1 cellular context compared by ENCODE assay signal in the genomic region with DNA sequence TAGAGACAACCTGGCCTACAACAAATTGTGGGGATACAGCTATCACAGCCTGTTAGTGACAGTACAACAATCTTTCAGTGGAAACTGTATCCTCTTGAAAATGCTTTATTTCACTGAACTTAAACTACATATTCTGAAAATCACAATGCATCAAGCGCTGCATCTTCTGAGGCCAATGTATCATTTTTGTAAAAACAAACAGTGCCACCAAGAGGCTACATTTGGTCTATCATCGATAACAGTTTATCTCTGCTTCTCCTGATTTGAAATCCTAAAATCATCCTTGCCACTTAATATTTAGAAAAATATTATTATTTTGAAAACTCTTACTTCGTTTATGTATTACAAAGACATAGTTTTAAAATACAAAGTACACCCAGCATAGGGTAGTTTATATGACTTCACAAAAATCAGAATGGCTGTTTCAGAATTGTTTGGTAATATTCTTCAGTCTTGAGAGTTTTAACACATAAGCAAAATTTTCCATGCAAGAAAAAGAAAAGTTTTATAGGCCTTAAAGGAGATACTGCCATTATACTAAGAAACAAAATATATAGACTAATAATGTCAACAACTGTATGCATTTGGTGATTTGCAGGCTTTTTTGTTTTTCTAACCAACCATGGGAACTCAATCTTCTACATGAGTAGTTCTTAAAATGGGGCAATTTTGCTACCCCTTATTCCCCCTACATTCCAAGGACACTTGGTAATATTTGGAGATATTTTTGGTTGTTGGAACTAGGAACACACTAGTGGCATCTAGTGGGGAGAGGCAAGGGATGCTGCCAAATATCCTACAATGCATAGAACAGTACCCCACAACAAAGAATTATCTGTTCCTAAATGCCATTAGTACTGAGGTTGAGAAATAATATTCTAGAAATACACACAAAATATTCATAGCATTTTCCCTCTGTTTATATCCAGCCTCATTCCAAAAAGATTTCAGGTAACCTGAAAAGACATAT.
TF ChIP-seq lines count a peak whose summit lies in the region.

No MANE protein-coding gene starts in this region.

TF ChIP-seq in GM12878, 131 proteins besides CTCF, POLR2A, EP300 and RAD21 (continued from another document):
- TF ChIP-seq ZBTB40 (IDR thresholded peaks at IDR 0.05; ENCODE audit: borderline replicate concordance) (no peak), CBX5 (IDR thresholded peaks at IDR 0.05; ENCODE audit: low read depth) (no peak), E4F1 (IDR thresholded peaks at IDR 0.05; ENCODE audit: borderline replicate concordance, partially characterized antibody) (no peak), RELA (IDR thresholded peaks at IDR 0.05; ENCODE audit: borderline replicate concordance, partially characterized antibody) (no peak), EZH2 (IDR thresholded peaks at IDR 0.05; ENCODE audit: borderline replicate concordance, control insufficient read depth, low read depth, low read length) (no peak), HDAC2 (IDR thresholded peaks at IDR 0.05) (no peak), MEF2A (IDR thresholded peaks at IDR 0.05; ENCODE audit: insufficient read depth, low read depth, low read length) (no peak), TBL1XR1 (IDR thresholded peaks at IDR 0.05; ENCODE audit: low read depth, low read length) (no peak), SIN3A (IDR thresholded peaks at IDR 0.05; ENCODE audit: low read depth, low read length) (no peak)
- TF ChIP-seq, protein P1, sequence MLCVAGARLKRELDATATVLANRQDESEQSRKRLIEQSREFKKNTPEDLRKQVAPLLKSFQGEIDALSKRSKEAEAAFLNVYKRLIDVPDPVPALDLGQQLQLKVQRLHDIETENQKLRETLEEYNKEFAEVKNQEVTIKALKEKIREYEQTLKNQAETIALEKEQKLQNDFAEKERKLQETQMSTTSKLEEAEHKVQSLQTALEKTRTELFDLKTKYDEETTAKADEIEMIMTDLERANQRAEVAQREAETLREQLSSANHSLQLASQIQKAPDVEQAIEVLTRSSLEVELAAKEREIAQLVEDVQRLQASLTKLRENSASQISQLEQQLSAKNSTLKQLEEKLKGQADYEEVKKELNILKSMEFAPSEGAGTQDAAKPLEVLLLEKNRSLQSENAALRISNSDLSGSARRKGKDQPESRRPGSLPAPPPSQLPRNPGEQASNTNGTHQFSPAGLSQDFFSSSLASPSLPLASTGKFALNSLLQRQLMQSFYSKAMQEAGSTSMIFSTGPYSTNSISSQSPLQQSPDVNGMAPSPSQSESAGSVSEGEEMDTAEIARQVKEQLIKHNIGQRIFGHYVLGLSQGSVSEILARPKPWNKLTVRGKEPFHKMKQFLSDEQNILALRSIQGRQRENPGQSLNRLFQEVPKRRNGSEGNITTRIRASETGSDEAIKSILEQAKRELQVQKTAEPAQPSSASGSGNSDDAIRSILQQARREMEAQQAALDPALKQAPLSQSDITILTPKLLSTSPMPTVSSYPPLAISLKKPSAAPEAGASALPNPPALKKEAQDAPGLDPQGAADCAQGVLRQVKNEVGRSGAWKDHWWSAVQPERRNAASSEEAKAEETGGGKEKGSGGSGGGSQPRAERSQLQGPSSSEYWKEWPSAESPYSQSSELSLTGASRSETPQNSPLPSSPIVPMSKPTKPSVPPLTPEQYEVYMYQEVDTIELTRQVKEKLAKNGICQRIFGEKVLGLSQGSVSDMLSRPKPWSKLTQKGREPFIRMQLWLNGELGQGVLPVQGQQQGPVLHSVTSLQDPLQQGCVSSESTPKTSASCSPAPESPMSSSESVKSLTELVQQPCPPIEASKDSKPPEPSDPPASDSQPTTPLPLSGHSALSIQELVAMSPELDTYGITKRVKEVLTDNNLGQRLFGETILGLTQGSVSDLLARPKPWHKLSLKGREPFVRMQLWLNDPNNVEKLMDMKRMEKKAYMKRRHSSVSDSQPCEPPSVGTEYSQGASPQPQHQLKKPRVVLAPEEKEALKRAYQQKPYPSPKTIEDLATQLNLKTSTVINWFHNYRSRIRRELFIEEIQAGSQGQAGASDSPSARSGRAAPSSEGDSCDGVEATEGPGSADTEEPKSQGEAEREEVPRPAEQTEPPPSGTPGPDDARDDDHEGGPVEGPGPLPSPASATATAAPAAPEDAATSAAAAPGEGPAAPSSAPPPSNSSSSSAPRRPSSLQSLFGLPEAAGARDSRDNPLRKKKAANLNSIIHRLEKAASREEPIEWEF (IDR thresholded peaks at IDR 0.05; ENCODE audit: insufficient replicate concordance, low read depth, low read length): no peak
- TF ChIP-seq, protein P2, sequence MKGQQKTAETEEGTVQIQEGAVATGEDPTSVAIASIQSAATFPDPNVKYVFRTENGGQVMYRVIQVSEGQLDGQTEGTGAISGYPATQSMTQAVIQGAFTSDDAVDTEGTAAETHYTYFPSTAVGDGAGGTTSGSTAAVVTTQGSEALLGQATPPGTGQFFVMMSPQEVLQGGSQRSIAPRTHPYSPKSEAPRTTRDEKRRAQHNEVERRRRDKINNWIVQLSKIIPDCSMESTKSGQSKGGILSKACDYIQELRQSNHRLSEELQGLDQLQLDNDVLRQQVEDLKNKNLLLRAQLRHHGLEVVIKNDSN (IDR thresholded peaks at IDR 0.05; ENCODE audit: borderline replicate concordance, extremely low read length, insufficient read depth, low read depth, low read length): no peak
